Comparison of ENCODE assay signal across 8 cellular contexts in genomic region chr12:124906606-124907261, GRCh38. TPM values are rescaled to one million over a fixed set of nuclear protein-coding genes. Genes with fewer than 3 reads are reported as not detected.
DNase-seq lines count a peak whose midpoint lies in the region; ATAC-seq and TF ChIP-seq lines count a peak whose summit lies in the region.

No MANE protein-coding gene starts in this region.

- WGBS in liver = 0% methylated on average over 2 of the region's 2 CpGs

- H3K9ac ChIP-seq in liver (ENCODE audit: low read depth in 1 of 2, low read length in 2 of 2) = peak overlapping the region in 1 of 2 donors; percentile 71

- DNase-seq in WERI-Rb-1 = peak; percentile 92
- DNase-seq in cerebellum (ENCODE audit: low spot score) = peak; percentile 89
- peak; percentile 90 for DNase-seq in stimulated activated CD8-positive, alpha-beta memory T cell treated with anti-CD3 and anti-CD28 coated beads, Interleukin-15, amount 100 ng/mL, for 1 hour (ENCODE audit: low read depth)
- no peak for DNase-seq in NCI-H2171 (lab: John Stamatoyannopoulos, UW)
- DNase-seq in NCI-H2029 (lab: John Stamatoyannopoulos, UW) = no peak

- H3K36me3 ChIP-seq in WERI-Rb-1 (peaks cover 14% of the 10 kb centered on the region), liver (ENCODE audit: control insufficient read depth in 4 of 4, insufficient read depth in 3 of 4, low read depth in 1 of 4, low read length in 3 of 4) (peaks cover 0 to 10% (median 4%) of the 10 kb centered on the region in 4 donors)

- TF ChIP-seq RAD21 in liver (IDR thresholded peaks at IDR 0.05) = peak; percentile 98 to 99

- H3K27ac ChIP-seq in WERI-Rb-1 (no peak overlapping the region), liver (ENCODE audit: low read depth in 1 of 2, low read length in 2 of 2) (peak overlapping the region; percentile 25 to 42)

- H3K27me3 ChIP-seq in WERI-Rb-1 (ENCODE audit: insufficient read depth, low read depth, severe bottlenecking) (no peaks in the 10 kb centered on the region), liver (ENCODE audit: control insufficient read depth in 4 of 4, insufficient read depth in 4 of 4, low read length in 3 of 4) (no peaks in the 10 kb centered on the region)

- H3K4me3 ChIP-seq in WERI-Rb-1 (ENCODE audit: low read depth, low read length) (no peak overlapping the region), liver (ENCODE audit: low read depth in 1 of 3, low read length in 3 of 3) (no peak overlapping the region)

- no peaks in the 10 kb centered on the region for H3K9me3 ChIP-seq in WERI-Rb-1 (ENCODE audit: severe bottlenecking)
- no peaks in the 10 kb centered on the region for H3K9me3 ChIP-seq in liver (ENCODE audit: control insufficient read depth in 4 of 4, low read length in 3 of 4)

- TF ChIP-seq CTCF in WERI-Rb-1 (IDR thresholded peaks at IDR 0.05; ENCODE audit: low read depth, low read length) (peak; percentile 94), liver (IDR thresholded peaks at IDR 0.05; ENCODE audit: low read depth, low read length, missing input control) (peak; percentile 100)

- peak; percentile 54 for ATAC-seq in GM18870 (IDR thresholded peaks at IDR 0.05; ENCODE audit: unreplicated experiment)
- ATAC-seq in HG03139 (IDR thresholded peaks at IDR 0.05; ENCODE audit: unreplicated experiment) = peak; percentile 77

- peaks cover 3 to 36% (median 26%) of the 10 kb centered on the region in 4 donors for H3K4me1 ChIP-seq in liver (ENCODE audit: control insufficient read depth in 4 of 4, insufficient read depth in 4 of 4, low read length in 3 of 4)

TF ChIP-seq in liver, 16 proteins besides CTCF, POLR2A, EP300 and RAD21:
- TF ChIP-seq EGR1 (IDR thresholded peaks at IDR 0.05; ENCODE audit: low read depth in 2 of 2) (no peak), NR2F2 (IDR thresholded peaks at IDR 0.05) (peak; percentile 14), MAX (IDR thresholded peaks at IDR 0.05) (peak; percentile 43), GABPA (IDR thresholded peaks at IDR 0.05 in 1 of 2, conservative IDR thresholded peaks at IDR 0.05 in 1 of 2) (no peak), JUND (IDR thresholded peaks at IDR 0.05) (peak; percentile 32 to 43), ATF3 (IDR thresholded peaks at IDR 0.05) (no peak), FOXA1 (IDR thresholded peaks at IDR 0.05) (peak; percentile 90), HNF4A (conservative IDR thresholded peaks at IDR 0.05) (peak; percentile 17 to 46), HNF4G (IDR thresholded peaks at IDR 0.05) (no peak), RXRA (IDR thresholded peaks at IDR 0.05) (peak; percentile 36 to 47), SP1 (IDR thresholded peaks at IDR 0.05) (peak; percentile 43), FOXA2 (IDR thresholded peaks at IDR 0.05) (peak; percentile 97), YY1 (IDR thresholded peaks at IDR 0.05) (peak; percentile 54)
- TF ChIP-seq, protein P1, sequence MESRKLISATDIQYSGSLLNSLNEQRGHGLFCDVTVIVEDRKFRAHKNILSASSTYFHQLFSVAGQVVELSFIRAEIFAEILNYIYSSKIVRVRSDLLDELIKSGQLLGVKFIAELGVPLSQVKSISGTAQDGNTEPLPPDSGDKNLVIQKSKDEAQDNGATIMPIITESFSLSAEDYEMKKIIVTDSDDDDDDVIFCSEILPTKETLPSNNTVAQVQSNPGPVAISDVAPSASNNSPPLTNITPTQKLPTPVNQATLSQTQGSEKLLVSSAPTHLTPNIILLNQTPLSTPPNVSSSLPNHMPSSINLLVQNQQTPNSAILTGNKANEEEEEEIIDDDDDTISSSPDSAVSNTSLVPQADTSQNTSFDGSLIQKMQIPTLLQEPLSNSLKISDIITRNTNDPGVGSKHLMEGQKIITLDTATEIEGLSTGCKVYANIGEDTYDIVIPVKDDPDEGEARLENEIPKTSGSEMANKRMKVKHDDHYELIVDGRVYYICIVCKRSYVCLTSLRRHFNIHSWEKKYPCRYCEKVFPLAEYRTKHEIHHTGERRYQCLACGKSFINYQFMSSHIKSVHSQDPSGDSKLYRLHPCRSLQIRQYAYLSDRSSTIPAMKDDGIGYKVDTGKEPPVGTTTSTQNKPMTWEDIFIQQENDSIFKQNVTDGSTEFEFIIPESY (IDR thresholded peaks at IDR 0.05) = peak; percentile 12
- TF ChIP-seq, protein P2, sequence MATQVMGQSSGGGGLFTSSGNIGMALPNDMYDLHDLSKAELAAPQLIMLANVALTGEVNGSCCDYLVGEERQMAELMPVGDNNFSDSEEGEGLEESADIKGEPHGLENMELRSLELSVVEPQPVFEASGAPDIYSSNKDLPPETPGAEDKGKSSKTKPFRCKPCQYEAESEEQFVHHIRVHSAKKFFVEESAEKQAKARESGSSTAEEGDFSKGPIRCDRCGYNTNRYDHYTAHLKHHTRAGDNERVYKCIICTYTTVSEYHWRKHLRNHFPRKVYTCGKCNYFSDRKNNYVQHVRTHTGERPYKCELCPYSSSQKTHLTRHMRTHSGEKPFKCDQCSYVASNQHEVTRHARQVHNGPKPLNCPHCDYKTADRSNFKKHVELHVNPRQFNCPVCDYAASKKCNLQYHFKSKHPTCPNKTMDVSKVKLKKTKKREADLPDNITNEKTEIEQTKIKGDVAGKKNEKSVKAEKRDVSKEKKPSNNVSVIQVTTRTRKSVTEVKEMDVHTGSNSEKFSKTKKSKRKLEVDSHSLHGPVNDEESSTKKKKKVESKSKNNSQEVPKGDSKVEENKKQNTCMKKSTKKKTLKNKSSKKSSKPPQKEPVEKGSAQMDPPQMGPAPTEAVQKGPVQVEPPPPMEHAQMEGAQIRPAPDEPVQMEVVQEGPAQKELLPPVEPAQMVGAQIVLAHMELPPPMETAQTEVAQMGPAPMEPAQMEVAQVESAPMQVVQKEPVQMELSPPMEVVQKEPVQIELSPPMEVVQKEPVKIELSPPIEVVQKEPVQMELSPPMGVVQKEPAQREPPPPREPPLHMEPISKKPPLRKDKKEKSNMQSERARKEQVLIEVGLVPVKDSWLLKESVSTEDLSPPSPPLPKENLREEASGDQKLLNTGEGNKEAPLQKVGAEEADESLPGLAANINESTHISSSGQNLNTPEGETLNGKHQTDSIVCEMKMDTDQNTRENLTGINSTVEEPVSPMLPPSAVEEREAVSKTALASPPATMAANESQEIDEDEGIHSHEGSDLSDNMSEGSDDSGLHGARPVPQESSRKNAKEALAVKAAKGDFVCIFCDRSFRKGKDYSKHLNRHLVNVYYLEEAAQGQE (IDR thresholded peaks at IDR 0.05) = no peak

RNA-seq across cellular contexts. Expression of gene UBC, which starts 7.7 kb away (rescaled TPM):
- total RNA-seq in cerebellum (507 TPM), liver (100 to 1,000 TPM; 503 to 624 TPM)
- 100 to 1,000 TPM; 385 to 434 TPM for polyA plus RNA-seq in liver

RNA-seq across cellular contexts. Expression of gene SCARB1, which starts 43.1 kb away (rescaled TPM):
- total RNA-seq in cerebellum = 11.4 TPM
- total RNA-seq in liver = 100 to 1,000 TPM in 1 of 2 donors, 10 to 100 TPM in 1; 85.3 to 169 TPM
- polyA plus RNA-seq in liver = 100 to 1,000 TPM; 112 to 289 TPM

Comparison
In these comparisons a context has a peak if more than half of its experiments do, and no peak if none do; other contexts are left out.
1. DNase-seq: peak in WERI-Rb-1 (single experiment), cerebellum (single experiment) and stimulated activated CD8-positive, alpha-beta memory T cell treated with anti-CD3 and anti-CD28 coated beads, Interleukin-15, amount 100 ng/mL, for 1 hour (single experiment); none in NCI-H2171 (single experiment) and NCI-H2029 (single experiment).